ENCODE assay signal across 1 cellular context in the genomic region with DNA sequence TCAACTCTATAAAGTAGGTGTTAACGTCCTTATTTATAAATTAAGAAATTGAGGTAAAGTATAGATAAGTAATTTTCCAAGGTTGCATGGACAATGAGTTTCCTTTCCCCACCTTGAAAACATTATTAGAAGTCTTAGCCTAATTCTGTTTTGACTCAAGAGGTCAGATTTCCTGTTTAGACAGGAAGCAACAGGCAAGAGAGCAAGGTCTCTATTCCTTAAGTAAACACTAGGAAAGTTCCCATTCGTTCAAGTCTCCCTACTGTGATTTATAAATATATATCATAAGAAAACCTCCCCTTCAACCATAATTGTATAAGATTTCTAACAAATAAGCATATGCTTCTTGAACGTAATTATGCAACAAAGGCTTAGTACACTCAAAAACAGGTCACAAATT.
TF ChIP-seq lines count a peak whose summit lies in the region.

No MANE protein-coding gene starts in this region.

TF ChIP-seq in HepG2, 621 proteins besides CTCF, POLR2A, EP300 and RAD21 (continued from another document and continues in another):
- TF ChIP-seq, protein P1, sequence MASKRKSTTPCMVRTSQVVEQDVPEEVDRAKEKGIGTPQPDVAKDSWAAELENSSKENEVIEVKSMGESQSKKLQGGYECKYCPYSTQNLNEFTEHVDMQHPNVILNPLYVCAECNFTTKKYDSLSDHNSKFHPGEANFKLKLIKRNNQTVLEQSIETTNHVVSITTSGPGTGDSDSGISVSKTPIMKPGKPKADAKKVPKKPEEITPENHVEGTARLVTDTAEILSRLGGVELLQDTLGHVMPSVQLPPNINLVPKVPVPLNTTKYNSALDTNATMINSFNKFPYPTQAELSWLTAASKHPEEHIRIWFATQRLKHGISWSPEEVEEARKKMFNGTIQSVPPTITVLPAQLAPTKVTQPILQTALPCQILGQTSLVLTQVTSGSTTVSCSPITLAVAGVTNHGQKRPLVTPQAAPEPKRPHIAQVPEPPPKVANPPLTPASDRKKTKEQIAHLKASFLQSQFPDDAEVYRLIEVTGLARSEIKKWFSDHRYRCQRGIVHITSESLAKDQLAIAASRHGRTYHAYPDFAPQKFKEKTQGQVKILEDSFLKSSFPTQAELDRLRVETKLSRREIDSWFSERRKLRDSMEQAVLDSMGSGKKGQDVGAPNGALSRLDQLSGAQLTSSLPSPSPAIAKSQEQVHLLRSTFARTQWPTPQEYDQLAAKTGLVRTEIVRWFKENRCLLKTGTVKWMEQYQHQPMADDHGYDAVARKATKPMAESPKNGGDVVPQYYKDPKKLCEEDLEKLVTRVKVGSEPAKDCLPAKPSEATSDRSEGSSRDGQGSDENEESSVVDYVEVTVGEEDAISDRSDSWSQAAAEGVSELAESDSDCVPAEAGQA (IDR thresholded peaks at IDR 0.05; ENCODE audit: low read depth), result no peak
- TF ChIP-seq, protein P1 (CRISPR knock-in tag; IDR thresholded peaks at IDR 0.05; ENCODE audit: borderline replicate concordance), result no peak
- TF ChIP-seq ZBTB43 (CRISPR knock-in tag; conservative IDR thresholded peaks at IDR 0.05), result no peak
- no peak for TF ChIP-seq MXD1 (CRISPR knock-in tag; IDR thresholded peaks at IDR 0.05)
- no peak for TF ChIP-seq GABPA (IDR thresholded peaks at IDR 0.05; ENCODE audit: low read depth, low read length)
- TF ChIP-seq GABPA (CRISPR knock-in tag; IDR thresholded peaks at IDR 0.05; ENCODE audit: low read depth), result peak; percentile 78
- TF ChIP-seq FOXA3 (CRISPR knock-in tag; IDR thresholded peaks at IDR 0.05), result peak; percentile 61
- peak; percentile 73; the same call in 1 of the 2 replicates for TF ChIP-seq GFI1 (CRISPR knock-in tag; IDR thresholded peaks at IDR 0.05; ENCODE audit: borderline replicate concordance)
- peak; percentile 42; the same call in 1 of the 2 replicates for TF ChIP-seq GATAD2A (CRISPR knock-in tag; IDR thresholded peaks at IDR 0.05)
- TF ChIP-seq ARID5B (CRISPR knock-in tag; IDR thresholded peaks at IDR 0.05), result peak; percentile 69
- no peak for TF ChIP-seq FOXP1 (IDR thresholded peaks at IDR 0.05)
- 0 out of 2 replicates have a peak, but pooled peaks have one; percentile 11 for TF ChIP-seq FOXP1 (CRISPR knock-in tag; IDR thresholded peaks at IDR 0.05)
- no peak for TF ChIP-seq KDM6A (CRISPR knock-in tag; IDR thresholded peaks at IDR 0.05; ENCODE audit: low read depth)
- no peak for TF ChIP-seq GRHL1 (CRISPR knock-in tag; conservative IDR thresholded peaks at IDR 0.05)
- peak; percentile 36; the same call in 1 of the 2 replicates for TF ChIP-seq AHDC1 (CRISPR knock-in tag; IDR thresholded peaks at IDR 0.05; ENCODE audit: borderline replicate concordance)
- TF ChIP-seq, protein P2, sequence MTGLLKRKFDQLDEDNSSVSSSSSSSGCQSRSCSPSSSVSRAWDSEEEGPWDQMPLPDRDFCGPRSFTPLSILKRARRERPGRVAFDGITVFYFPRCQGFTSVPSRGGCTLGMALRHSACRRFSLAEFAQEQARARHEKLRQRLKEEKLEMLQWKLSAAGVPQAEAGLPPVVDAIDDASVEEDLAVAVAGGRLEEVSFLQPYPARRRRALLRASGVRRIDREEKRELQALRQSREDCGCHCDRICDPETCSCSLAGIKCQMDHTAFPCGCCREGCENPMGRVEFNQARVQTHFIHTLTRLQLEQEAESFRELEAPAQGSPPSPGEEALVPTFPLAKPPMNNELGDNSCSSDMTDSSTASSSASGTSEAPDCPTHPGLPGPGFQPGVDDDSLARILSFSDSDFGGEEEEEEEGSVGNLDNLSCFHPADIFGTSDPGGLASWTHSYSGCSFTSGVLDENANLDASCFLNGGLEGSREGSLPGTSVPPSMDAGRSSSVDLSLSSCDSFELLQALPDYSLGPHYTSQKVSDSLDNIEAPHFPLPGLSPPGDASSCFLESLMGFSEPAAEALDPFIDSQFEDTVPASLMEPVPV (CRISPR knock-in tag; IDR thresholded peaks at IDR 0.05), result no peak
- TF ChIP-seq PAXIP1 (CRISPR knock-in tag; conservative IDR thresholded peaks at IDR 0.05), result 0 out of 2 replicates have a peak, but pooled peaks have one; percentile 32
- no peak for TF ChIP-seq ELF1 (CRISPR knock-in tag; IDR thresholded peaks at IDR 0.05)
- TF ChIP-seq NR2F6 (IDR thresholded peaks at IDR 0.05), result peak; percentile 40; the same call in 1 of the 2 replicates
- TF ChIP-seq NR2F6 (CRISPR knock-in tag; IDR thresholded peaks at IDR 0.05), result 0 out of 2 replicates have a peak, but pooled peaks have one; percentile 24
- TF ChIP-seq ZNF24 (IDR thresholded peaks at IDR 0.05), result 0 out of 2 replicates have a peak, but pooled peaks have one; percentile 9
- no peak for TF ChIP-seq PHF8 (CRISPR knock-in tag; IDR thresholded peaks at IDR 0.05)
- TF ChIP-seq FOXA1 (IDR thresholded peaks at IDR 0.05), result no peak
- TF ChIP-seq FOXA1 (CRISPR knock-in tag; IDR thresholded peaks at IDR 0.05), result peak; percentile 49; the same call in 1 of the 2 replicates
- TF ChIP-seq GABPB1 (CRISPR knock-in tag; IDR thresholded peaks at IDR 0.05), result no peak
- TF ChIP-seq RXRB (CRISPR knock-in tag; IDR thresholded peaks at IDR 0.05; ENCODE audit: borderline replicate concordance), result peak; percentile 41; the same call in 1 of the 2 replicates
- no peak for TF ChIP-seq ZNF224 (CRISPR knock-in tag; IDR thresholded peaks at IDR 0.05)
